9 cellular contexts compared by ENCODE assay signal in genomic region chr14:21498540-21499526, GRCh38. TPM values are rescaled to one million over a fixed set of nuclear protein-coding genes. Genes with fewer than 3 reads are reported as not detected.
DNase-seq lines count a peak whose midpoint lies in the region; ATAC-seq, FAIRE-seq and TF ChIP-seq lines count a peak whose summit lies in the region.
"Had no signal": no experiment of that assay in that cellular context is flagged by ENCODE, and none has a peak within 500 bp of the region (broad histone marks: within the 10 kb centered on the region; RNA-seq: fewer than 3 reads in every experiment).

No MANE protein-coding gene starts in this region.

- H3K4me1 Mint-ChIP-seq in HFFc6 (ENCODE audit: low read depth), result peaks cover 18% of the 10 kb centered on the region

- DNase-seq in NCI-H187 treated with DMSO at 0.1 percent for 48 hours (lab: John Stamatoyannopoulos, UW), result peak; percentile 31
- DNase-seq in NCI-H187 (lab: John Stamatoyannopoulos, UW), result no peak
- DNase-seq in HFFc6, result peak; percentile 39
- DNase-seq in NCI-H345 treated with DMSO at 0.1 percent for 48 hours (lab: John Stamatoyannopoulos, UW; ENCODE audit: unreplicated experiment), result peak; percentile 52
- peak in 1 of 2 donors; percentile 21 for DNase-seq in activated naive CD4-positive, alpha-beta T cell treated with anti-CD3 and anti-CD28 coated beads, Interleukin-2, amount 50 U/mL, for 72 hours (ENCODE audit: low spot score in 2 of 2)
- no peak for DNase-seq in left ventricle myocardium superior
- peak; percentile 45 for DNase-seq in small intestine

- FAIRE-seq in small intestine (lab: Jason Lieb, UNC), result no peak

- H3K27ac ChIP-seq in small intestine (ENCODE audit: low read depth in 1 of 2, low read length in 1 of 2), result no peak overlapping the region
- H3K27ac ChIP-seq: BLaER1 treated with 17β-estradiol and CSF1 and Interleukin-3, amounts not matched to agents 10 nM and 100 nM had no signal

- no peak overlapping the region for H3K4me3 ChIP-seq in small intestine (ENCODE audit: low read depth in 1 of 2, low read length in 2 of 2)
- H3K4me3 ChIP-seq: BLaER1 treated with 17β-estradiol and CSF1 and Interleukin-3, amounts not matched to agents 10 nM and 100 nM had no signal

- H3K27me3 ChIP-seq in small intestine (ENCODE audit: control insufficient read depth in 2 of 2, insufficient read depth in 2 of 2, low read length in 2 of 2), result no peaks in the 10 kb centered on the region
- H3K27me3 ChIP-seq: BLaER1 treated with 17β-estradiol and CSF1 and Interleukin-3, amounts not matched to agents 10 nM and 100 nM had no signal

- intact Hi-C loops in left ventricle myocardium superior (cut with micrococcal nuclease), result no loop called here

- no peaks in the 10 kb centered on the region for H3K9me3 ChIP-seq in small intestine (ENCODE audit: control insufficient read depth, low read depth)
- H3K9me3 ChIP-seq: BLaER1 treated with 17β-estradiol and CSF1 and Interleukin-3, amounts not matched to agents 10 nM and 100 nM had no signal

- H3K9me3 Mint-ChIP-seq in HFFc6, result no peaks in the 10 kb centered on the region
- H3K9me3 Mint-ChIP-seq in activated naive CD4-positive, alpha-beta T cell treated with anti-CD3 and anti-CD28 coated beads, Interleukin-2, amount 50 U/mL, for 72 hours, result no peaks in the 10 kb centered on the region

- H3K27me3 Mint-ChIP-seq in HFFc6 (ENCODE audit: insufficient read depth), result no peaks in the 10 kb centered on the region; the same call in 1 of the 2 replicates

- TF ChIP-seq CTCF in HFFc6 (IDR thresholded peaks at IDR 0.05), result peak; percentile 84

- ATAC-seq in activated naive CD4-positive, alpha-beta T cell treated with anti-CD3 and anti-CD28 coated beads, Interleukin-2, amount 50 U/mL, for 72 hours, result peak; percentile 69 to 72
- ATAC-seq in left ventricle myocardium superior (peak; percentile 38), GM19328 (IDR thresholded peaks at IDR 0.05; ENCODE audit: unreplicated experiment) (no peak)

- 60 to 64% (median 62%) methylated on average over 5 of the region's 5 CpGs for WGBS in small intestine, 3 donors

- H3K4me1 ChIP-seq in small intestine (ENCODE audit: control insufficient read depth in 2 of 2, insufficient read depth in 1 of 2, low read depth in 1 of 2, low read length in 1 of 2), result no peaks in the 10 kb centered on the region
- H3K4me1 ChIP-seq: BLaER1 treated with 17β-estradiol and CSF1 and Interleukin-3, amounts not matched to agents 10 nM and 100 nM had no signal

- H3K36me3 Mint-ChIP-seq in HFFc6 (ENCODE audit: low read depth), result peaks cover 27% of the 10 kb centered on the region
- peaks cover 5 to 16% of the 10 kb centered on the region in 2 donors for H3K36me3 Mint-ChIP-seq in activated naive CD4-positive, alpha-beta T cell treated with anti-CD3 and anti-CD28 coated beads, Interleukin-2, amount 50 U/mL, for 72 hours

- H3K27ac Mint-ChIP-seq in HFFc6, result peak overlapping the region; percentile 41
- H3K27ac Mint-ChIP-seq in activated naive CD4-positive, alpha-beta T cell treated with anti-CD3 and anti-CD28 coated beads, Interleukin-2, amount 50 U/mL, for 72 hours, result peak overlapping the region; percentile 59 to 81

- H3K4me3 Mint-ChIP-seq in HFFc6, result no peak overlapping the region

- H3K36me3 ChIP-seq in small intestine (ENCODE audit: control insufficient read depth in 2 of 2, insufficient read depth in 2 of 2, low read length in 2 of 2), result peaks cover 19 to 20% of the 10 kb centered on the region in 2 donors

RNA-seq across cellular contexts. Expression of gene METTL3, which starts 12.3 kb away (rescaled TPM):
- total RNA-seq in HFFc6 (2021; fragmentation: NEBNext Ultra II Directional; extraction: Animal tissue kit (Norgen Biotek cat#: 25700)), result 10 to 100 TPM; 28.8 to 37.5 (median 30.3) TPM
- 10 to 100 TPM; 60.6 to 74.9 TPM for total RNA-seq in activated naive CD4-positive, alpha-beta T cell treated with anti-CD3 and anti-CD28 coated beads, Interleukin-2, amount 50 U/mL, for 72 hours
- 27.3 TPM for total RNA-seq in left ventricle myocardium superior
- 10 to 100 TPM; 12.3 to 25.8 (median 14.1) TPM for polyA plus RNA-seq in small intestine

RNA-seq across cellular contexts. Expression of gene TOX4, which starts 21.8 kb away (rescaled TPM):
- total RNA-seq in HFFc6 (2021; fragmentation: NEBNext Ultra II Directional; extraction: Animal tissue kit (Norgen Biotek cat#: 25700)), result 10 to 100 TPM; 79.8 to 96.3 (median 88.5) TPM
- 100 to 1,000 TPM in 1 of 2 donors, 10 to 100 TPM in 1; 80.8 to 104 TPM for total RNA-seq in activated naive CD4-positive, alpha-beta T cell treated with anti-CD3 and anti-CD28 coated beads, Interleukin-2, amount 50 U/mL, for 72 hours
- total RNA-seq in left ventricle myocardium superior, result 93.4 TPM
- polyA plus RNA-seq in small intestine, result 10 to 100 TPM; 20.4 to 28.4 (median 21.1) TPM

RNA-seq across cellular contexts. Expression of gene RAB2B, which starts 22.1 kb away (rescaled TPM):
- total RNA-seq in HFFc6 (2021; fragmentation: NEBNext Ultra II Directional; extraction: Animal tissue kit (Norgen Biotek cat#: 25700)), result 10 to 100 TPM; 20.2 to 22.9 (median 21.3) TPM
- 10 to 100 TPM; 30.2 to 48.8 TPM for total RNA-seq in activated naive CD4-positive, alpha-beta T cell treated with anti-CD3 and anti-CD28 coated beads, Interleukin-2, amount 50 U/mL, for 72 hours
- total RNA-seq in left ventricle myocardium superior, result 17.0 TPM
- polyA plus RNA-seq in small intestine, result 1 to 10 TPM; 7.4 to 8.4 (median 7.6) TPM

RNA-seq across cellular contexts. Expression of gene SALL2, which starts 27.3 kb away (rescaled TPM):
- 1 to 10 TPM in 3 of 6 experiments, under 1 TPM in 3; 0.51 to 2.0 (median 0.99) TPM for total RNA-seq in HFFc6 (2021; fragmentation: NEBNext Ultra II Directional; extraction: Animal tissue kit (Norgen Biotek cat#: 25700))
- 1 to 10 TPM; 5.4 to 9.3 TPM for total RNA-seq in activated naive CD4-positive, alpha-beta T cell treated with anti-CD3 and anti-CD28 coated beads, Interleukin-2, amount 50 U/mL, for 72 hours
- 4.2 TPM for total RNA-seq in left ventricle myocardium superior
- 1 to 10 TPM in 2 of 3 donors, not detected in 1; 1.6 to 2.5 TPM for polyA plus RNA-seq in small intestine

RNA-seq across cellular contexts. Expression of gene CHD8, which starts 42.9 kb away (rescaled TPM):
- total RNA-seq in HFFc6 (2021; fragmentation: NEBNext Ultra II Directional; extraction: Animal tissue kit (Norgen Biotek cat#: 25700)), result 10 to 100 TPM; 63.5 to 78.6 (median 70.9) TPM
- 100 to 1,000 TPM; 125 to 126 TPM for total RNA-seq in activated naive CD4-positive, alpha-beta T cell treated with anti-CD3 and anti-CD28 coated beads, Interleukin-2, amount 50 U/mL, for 72 hours
- 28.8 TPM for total RNA-seq in left ventricle myocardium superior
- 10 to 100 TPM; 18.1 to 25.0 (median 20.7) TPM for polyA plus RNA-seq in small intestine

Comparison
In these comparisons a context has a peak if more than half of its experiments do, and no peak if none do; other contexts are left out.
1. DNase-seq: peak in NCI-H187 treated with DMSO at 0.1 percent for 48 hours (single experiment), HFFc6 (single experiment), NCI-H345 treated with DMSO at 0.1 percent for 48 hours (single experiment) and small intestine (single experiment); none in NCI-H187 (0 of 2) and left ventricle myocardium superior (single experiment).